In genomic region chr12:19273482-19274330, GRCh38 we compare ENCODE assay signal across 8 cellular contexts.
DNase-seq lines count a peak whose midpoint lies in the region; ATAC-seq, FAIRE-seq and TF ChIP-seq lines count a peak whose summit lies in the region.

No MANE protein-coding gene starts in this region.

- CTCF ChIA-PET in AG04449 (lab: Yijun Ruan, JAX): interaction anchor here (1.0 to 4.2 kb wide), 5 partner anchors 10 to 1023 kb away, joined by 3 to 24 read pairs (median 3); no protein-coding TSS in a partner anchor

- H3K27ac ChIP-seq in SK-N-MC (peak overlapping the region; percentile 7; the same call in 1 of the 2 replicates), kidney (ENCODE audit: low read depth in 2 of 2, low read length in 2 of 2) (no peak overlapping the region), WERI-Rb-1 (no peak overlapping the region)

- POLR2A ChIA-PET in AG04449 (lab: Yijun Ruan, JAX): no interaction called here

- peaks cover 6 to 7% of the 10 kb centered on the region in 2 donors for H3K4me1 ChIP-seq in kidney (ENCODE audit: control insufficient read depth in 1 of 2, insufficient read depth in 1 of 2, low read depth in 1 of 2, low read length in 2 of 2)

- no peaks in the 10 kb centered on the region for H3K9me3 ChIP-seq in SK-N-MC (ENCODE audit: low read depth, low read length)
- H3K9me3 ChIP-seq in kidney (ENCODE audit: control insufficient read depth in 1 of 2, low read length in 2 of 2): no peaks in the 10 kb centered on the region
- no peaks in the 10 kb centered on the region for H3K9me3 ChIP-seq in WERI-Rb-1 (ENCODE audit: severe bottlenecking)

- H3K36me3 ChIP-seq in SK-N-MC (ENCODE audit: insufficient read depth, low read length) (0 out of 2 replicates have a peak, but pooled peaks cover 4% of the 10 kb centered on the region), kidney (ENCODE audit: control insufficient read depth in 1 of 2, insufficient read depth in 2 of 2, low read length in 2 of 2) (peaks cover 0 to 20% of the 10 kb centered on the region in 2 donors), WERI-Rb-1 (peaks cover 42% of the 10 kb centered on the region)

- ATAC-seq in GM21360 (IDR thresholded peaks at IDR 0.05; ENCODE audit: unreplicated experiment): no peak

- TF ChIP-seq CTCF in AG04449 (IDR thresholded peaks at IDR 0.05; ENCODE audit: insufficient read depth, low read length, missing control alignments) (no peak), kidney (IDR thresholded peaks at IDR 0.05; ENCODE audit: borderline replicate concordance, extremely low read depth, insufficient read depth) (no peak), WERI-Rb-1 (IDR thresholded peaks at IDR 0.05; ENCODE audit: low read depth, low read length) (no peak)

- H3K9ac ChIP-seq in SK-N-MC (ENCODE audit: insufficient read length) (no peak overlapping the region), kidney (ENCODE audit: low read length in 2 of 2) (no peak overlapping the region)

- no peak overlapping the region for H3K4me3 ChIP-seq in AG04449 (ENCODE audit: low read depth, low read length)
- peak overlapping the region; percentile 10; the same call in 1 of the 2 replicates for H3K4me3 ChIP-seq in SK-N-MC
- H3K4me3 ChIP-seq in kidney (ENCODE audit: low read length in 2 of 2): no peak overlapping the region
- H3K4me3 ChIP-seq in WERI-Rb-1 (ENCODE audit: low read depth, low read length): no peak overlapping the region

- peak; percentile 70 for FAIRE-seq in kidney (lab: Jason Lieb, UNC)

- H3K27me3 ChIP-seq in WERI-Rb-1 (ENCODE audit: insufficient read depth, low read depth, severe bottlenecking): no peaks in the 10 kb centered on the region

- intact Hi-C loops in kidney (cut with DNase I): no loop called here

- DNase-seq in AG04449 (ENCODE audit: low read depth, low spot score): peak; percentile 95
- peak; percentile 6 for DNase-seq in KG1 (lab: John Stamatoyannopoulos, UW)
- peak; percentile 91 for DNase-seq in SK-N-MC (ENCODE audit: low read depth, low spot score)
- peak; percentile 97 for DNase-seq in amniotic epithelial cell (ENCODE audit: low read depth)
- peak; percentile 89 for DNase-seq in kidney
- DNase-seq in stimulated activated CD8-positive, alpha-beta memory T cell treated with anti-CD3 and anti-CD28 coated beads, Interleukin-15, amount 100 ng/mL, for 1 hour (ENCODE audit: low read depth): peak; percentile 24
- DNase-seq in WERI-Rb-1: no peak
